8 cellular contexts compared by ENCODE assay signal in genomic region chr7:102425639-102426267, GRCh38. TPM values are rescaled to one million over a fixed set of nuclear protein-coding genes. Genes with fewer than 3 reads are reported as not detected.
DNase-seq lines count a peak whose midpoint lies in the region; ATAC-seq and TF ChIP-seq lines count a peak whose summit lies in the region.

No MANE protein-coding gene starts in this region.

- H3K4me3 Mint-ChIP-seq in activated T-helper 1 cell treated with anti-CD3 and anti-CD28 coated beads, Interleukin-12 subunit alpha, Interleukin-12 subunit beta, Interleukin-2, Interleukin-4 antibody, amounts not matched to agents 30 ng/mL and 10 ng/mL and 1 ng/mL, durations not matched to agents 14 hours and 24 hours and 36 hours: peak overlapping the region; percentile 86

- H3K4me1 Mint-ChIP-seq in activated T-helper 1 cell treated with anti-CD3 and anti-CD28 coated beads, Interleukin-12 subunit alpha, Interleukin-12 subunit beta, Interleukin-2, Interleukin-4 antibody, amounts not matched to agents 30 ng/mL and 10 ng/mL and 1 ng/mL, durations not matched to agents 14 hours and 24 hours and 36 hours (ENCODE audit: low read depth): peaks cover 68% of the 10 kb centered on the region

- no peaks in the 10 kb centered on the region for H3K27me3 Mint-ChIP-seq in activated T-helper 1 cell treated with anti-CD3 and anti-CD28 coated beads, Interleukin-12 subunit alpha, Interleukin-12 subunit beta, Interleukin-2, Interleukin-4 antibody, amounts not matched to agents 30 ng/mL and 10 ng/mL and 1 ng/mL, durations not matched to agents 14 hours and 24 hours and 36 hours (ENCODE audit: insufficient read depth)

- intact Hi-C loops in activated T-helper 1 cell treated with anti-CD3 and anti-CD28 coated beads, Interleukin-12 subunit alpha, Interleukin-12 subunit beta, Interleukin-2, Interleukin-4 antibody, amounts not matched to agents 30 ng/mL and 10 ng/mL and 1 ng/mL, durations not matched to agents 14 hours and 24 hours and 36 hours (cut with micrococcal nuclease): loop anchor here (1.0 to 2.0 kb wide), 3 partner anchors 10 to 39 kb away; partner anchors contain the start of genes ALKBH4, LRWD1 and PRKRIP1

- peak; percentile 56 for ATAC-seq in GM21737 (IDR thresholded peaks at IDR 0.05; ENCODE audit: unreplicated experiment)

- peaks cover 3% of the 10 kb centered on the region for H3K36me3 ChIP-seq in GM06990 (ENCODE audit: control insufficient read depth, insufficient read depth, low read length)

- H3K9me3 Mint-ChIP-seq in activated T-helper 1 cell treated with anti-CD3 and anti-CD28 coated beads, Interleukin-12 subunit alpha, Interleukin-12 subunit beta, Interleukin-2, Interleukin-4 antibody, amounts not matched to agents 30 ng/mL and 10 ng/mL and 1 ng/mL, durations not matched to agents 14 hours and 24 hours and 36 hours: no peaks in the 10 kb centered on the region

- peaks cover 31% of the 10 kb centered on the region for H3K36me3 Mint-ChIP-seq in activated T-helper 1 cell treated with anti-CD3 and anti-CD28 coated beads, Interleukin-12 subunit alpha, Interleukin-12 subunit beta, Interleukin-2, Interleukin-4 antibody, amounts not matched to agents 30 ng/mL and 10 ng/mL and 1 ng/mL, durations not matched to agents 14 hours and 24 hours and 36 hours (ENCODE audit: low read depth)

- no peak for TF ChIP-seq CTCF in GM06990 (IDR thresholded peaks at IDR 0.05; ENCODE audit: insufficient read depth, low read length, poor library complexity, severe bottlenecking)

- H3K4me3 ChIP-seq in GM06990 (replicated peaks; ENCODE audit: low read depth, low read length): peak overlapping the region; percentile 44

- peak overlapping the region; percentile 100 for H3K27ac Mint-ChIP-seq in activated T-helper 1 cell treated with anti-CD3 and anti-CD28 coated beads, Interleukin-12 subunit alpha, Interleukin-12 subunit beta, Interleukin-2, Interleukin-4 antibody, amounts not matched to agents 30 ng/mL and 10 ng/mL and 1 ng/mL, durations not matched to agents 14 hours and 24 hours and 36 hours

- H3K27me3 ChIP-seq in GM06990 (replicated peaks; ENCODE audit: control insufficient read depth, insufficient read depth, low read length): no peaks in the 10 kb centered on the region

- peak; percentile 90 for DNase-seq in GM06990 (ENCODE audit: extremely low read depth, insufficient read length)
- peak; percentile 58 to 93 for DNase-seq in NCI-H524 (lab: John Stamatoyannopoulos, UW)
- peak; percentile 83 for DNase-seq in activated T-helper 1 cell treated with anti-CD3 and anti-CD28 coated beads, Interleukin-12 subunit alpha, Interleukin-12 subunit beta, Interleukin-2, Interleukin-4 antibody, amounts not matched to agents 30 ng/mL and 10 ng/mL and 1 ng/mL, durations not matched to agents 14 hours and 24 hours and 36 hours (ENCODE audit: low spot score)
- peak; percentile 37 for DNase-seq in kidney tubule cell (ENCODE audit: low spot score)
- DNase-seq in stimulated activated CD8-positive, alpha-beta memory T cell treated with anti-CD3 and anti-CD28 coated beads, Interleukin-12 subunit alpha, Interleukin-12 subunit beta, amount 100 ng/mL, for 4 hours (ENCODE audit: low read depth): peak; percentile 72
- DNase-seq in NK-92 (lab: John Stamatoyannopoulos, UW; ENCODE audit: unreplicated experiment): no peak
- no peak for DNase-seq in NCI-H1436 (lab: John Stamatoyannopoulos, UW)

RNA-seq across cellular contexts. Expression of gene ORAI2, which starts 7.6 kb away (rescaled TPM):
- total RNA-seq in activated T-helper 1 cell treated with anti-CD3 and anti-CD28 coated beads, Interleukin-12 subunit alpha, Interleukin-12 subunit beta, Interleukin-2, Interleukin-4 antibody, amounts not matched to agents 30 ng/mL and 10 ng/mL and 1 ng/mL, durations not matched to agents 14 hours and 24 hours and 36 hours: 55.2 and 59.9 TPM in 2 replicates

RNA-seq across cellular contexts. Expression of gene PRKRIP1, which starts 29.6 kb away (rescaled TPM):
- total RNA-seq in activated T-helper 1 cell treated with anti-CD3 and anti-CD28 coated beads, Interleukin-12 subunit alpha, Interleukin-12 subunit beta, Interleukin-2, Interleukin-4 antibody, amounts not matched to agents 30 ng/mL and 10 ng/mL and 1 ng/mL, durations not matched to agents 14 hours and 24 hours and 36 hours: 25.7 and 28.3 TPM in 2 replicates

RNA-seq across cellular contexts. Expression of gene ALKBH4, which starts 38.9 kb away (rescaled TPM):
- total RNA-seq in activated T-helper 1 cell treated with anti-CD3 and anti-CD28 coated beads, Interleukin-12 subunit alpha, Interleukin-12 subunit beta, Interleukin-2, Interleukin-4 antibody, amounts not matched to agents 30 ng/mL and 10 ng/mL and 1 ng/mL, durations not matched to agents 14 hours and 24 hours and 36 hours: 10.7 and 11.2 TPM in 2 replicates

RNA-seq across cellular contexts. Expression of gene LRWD1, which starts 39.0 kb away (rescaled TPM):
- 32.9 and 36.3 TPM in 2 replicates for total RNA-seq in activated T-helper 1 cell treated with anti-CD3 and anti-CD28 coated beads, Interleukin-12 subunit alpha, Interleukin-12 subunit beta, Interleukin-2, Interleukin-4 antibody, amounts not matched to agents 30 ng/mL and 10 ng/mL and 1 ng/mL, durations not matched to agents 14 hours and 24 hours and 36 hours

RNA-seq across cellular contexts. Expression of gene POLR2J, which starts 53.0 kb away (rescaled TPM):
- 49.7 and 55.3 TPM in 2 replicates for total RNA-seq in activated T-helper 1 cell treated with anti-CD3 and anti-CD28 coated beads, Interleukin-12 subunit alpha, Interleukin-12 subunit beta, Interleukin-2, Interleukin-4 antibody, amounts not matched to agents 30 ng/mL and 10 ng/mL and 1 ng/mL, durations not matched to agents 14 hours and 24 hours and 36 hours

Comparison
In these comparisons a context has a peak if more than half of its experiments do, and no peak if none do; other contexts are left out.
1. DNase-seq: peak in GM06990 (single experiment), NCI-H524 (2 of 2), activated T-helper 1 cell treated with anti-CD3 and anti-CD28 coated beads, Interleukin-12 subunit alpha, Interleukin-12 subunit beta, Interleukin-2, Interleukin-4 antibody, amounts not matched to agents 30 ng/mL and 10 ng/mL and 1 ng/mL, durations not matched to agents 14 hours and 24 hours and 36 hours (single experiment), kidney tubule cell (single experiment) and stimulated activated CD8-positive, alpha-beta memory T cell treated with anti-CD3 and anti-CD28 coated beads, Interleukin-12 subunit alpha, Interleukin-12 subunit beta, amount 100 ng/mL, for 4 hours (single experiment); none in NK-92 (single experiment) and NCI-H1436 (single experiment).